20 cellular contexts compared by ENCODE assay signal in genomic region chr15:99268431-99268830, GRCh38.
"Had no signal": no experiment of that assay in that cellular context is flagged by ENCODE, and none has a peak within 500 bp of the region (broad histone marks: within the 10 kb centered on the region; RNA-seq: fewer than 3 reads in every experiment).

No MANE protein-coding gene starts in this region.

- H3K36me3 ChIP-seq: ascending aorta, WERI-Rb-1 had no signal

- ATAC-seq: activated CD8-positive, alpha-beta T cell treated with anti-CD3 and anti-CD28 coated beads for 36 hours; activated T-cell treated with anti-CD3 and anti-CD28 coated beads, Interleukin-2, amount 50 U/mL, for 72 hours; Panc1; Right ventricle myocardium inferior; T-cell had no signal

- DNase-seq: activated CD4-positive, alpha-beta T cell treated with anti-CD3 and anti-CD28 coated beads for 4 hours; activated CD8-positive, alpha-beta memory T cell treated with anti-CD3 and anti-CD28 coated beads, Interleukin-2, amount 50 U/mL, for 4 hours; activated CD8-positive, alpha-beta T cell treated with anti-CD3 and anti-CD28 coated beads for 36 hours; activated T-cell treated with anti-CD3 and anti-CD28 coated beads, Interleukin-2, amount 50 U/mL, for 72 hours; Kasumi-1; NCI-H1048; NCI-H146; NCI-H187 treated with DMSO at 0.1 percent for 48 hours; NCI-H2081 treated with DMSO at 0.1 percent for 48 hours; NCI-H446; NCI-H526 treated with DMSO at 0.1 percent for 48 hours; NK-92 treated with Interleukin-12 subunit alpha and Interleukin-12 subunit beta, amount 100 ng/mL, for 24 hours; OCI-M1; RPMI8226; T-cell; WERI-Rb-1 had no signal

- H3K4me3 ChIP-seq: ascending aorta, SK-N-MC had no signal

- H3K4me1 ChIP-seq: ascending aorta had no signal

- H3K9me3 ChIP-seq: ascending aorta had no signal
